Comparison of ENCODE assay signal across 8 cellular contexts in the genomic region with DNA sequence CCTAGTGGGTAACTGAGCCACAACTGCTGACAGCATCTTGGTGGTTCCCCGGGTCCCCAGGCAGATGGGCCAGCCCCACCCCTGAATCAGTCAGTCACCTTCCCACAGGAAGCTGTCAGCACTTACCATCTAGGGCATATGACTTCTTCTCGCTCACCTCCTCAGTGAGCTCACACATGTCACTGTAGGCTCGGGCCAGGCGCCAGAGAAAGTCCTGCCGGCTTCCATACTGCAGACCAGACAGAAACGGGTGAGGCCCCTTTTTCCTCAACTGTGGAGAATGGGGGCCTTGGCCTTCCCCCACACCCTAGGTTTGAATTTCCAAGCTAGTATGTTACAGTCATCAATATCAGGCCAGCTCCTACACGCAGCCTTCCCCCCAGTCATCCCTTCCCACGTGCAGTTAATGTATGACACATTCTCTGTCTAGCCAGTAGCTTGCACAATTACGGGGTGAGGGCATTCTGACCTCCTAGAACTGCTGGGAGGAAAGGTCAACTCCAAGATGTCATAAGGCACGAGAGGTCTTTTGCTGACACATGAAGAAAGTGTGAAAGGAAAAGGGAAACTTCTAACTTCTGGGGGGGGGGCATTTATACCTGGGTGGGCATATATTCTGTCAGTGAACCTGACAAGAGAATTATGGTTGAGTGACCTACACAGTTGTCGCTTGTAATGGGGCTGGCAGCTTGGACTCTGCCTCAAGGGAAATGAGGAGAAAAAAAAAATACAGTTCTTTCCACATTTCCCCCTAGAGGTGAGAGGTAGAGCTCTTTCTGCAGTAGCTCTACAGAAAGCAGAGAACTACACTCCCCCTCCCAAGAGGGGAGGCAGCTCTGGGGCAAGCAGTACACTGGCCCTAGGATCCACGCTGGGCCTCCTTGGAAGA. TPM values are rescaled to one million over a fixed set of nuclear protein-coding genes. Genes with fewer than 3 reads are reported as not detected.
A peak's percentile ranks its signal among the peaks of the same experiment; 100 is the strongest.
DNase-seq lines count a peak whose midpoint lies in the region; ATAC-seq and TF ChIP-seq lines count a peak whose summit lies in the region.

No MANE protein-coding gene starts in this region.

- 80% methylated on average over 12 of the region's 12 CpGs for WGBS in prostate gland

- H3K4me1 ChIP-seq in prostate gland (replicated peaks): no peaks in the 10 kb centered on the region

- H3K9me3 ChIP-seq in prostate gland: no peaks in the 10 kb centered on the region

- H3K27ac ChIP-seq in prostate gland: no peak overlapping the region

- ATAC-seq in left cardiac atrium (peak; percentile 41 to 86), HG02610 (IDR thresholded peaks at IDR 0.05; ENCODE audit: unreplicated experiment) (no peak)

- TF ChIP-seq CTCF in prostate gland (IDR thresholded peaks at IDR 0.05): no peak

- TF ChIP-seq POLR2A in prostate gland (IDR thresholded peaks at IDR 0.05): no peak

- H3K4me3 ChIP-seq in prostate gland: no peak overlapping the region

- H3K36me3 ChIP-seq in prostate gland: peaks cover 6 to 21% of the 10 kb centered on the region in 2 donors

- DNase-seq in stimulated activated naive CD4-positive, alpha-beta T cell treated with Interleukin-2 at 50 U/mL for 16 hours (lab: John Stamatoyannopoulos, UW): peak; percentile 70
- DNase-seq in stimulated activated naive CD4-positive, alpha-beta T cell (lab: John Stamatoyannopoulos, UW): no peak
- DNase-seq in activated CD8-positive, alpha-beta memory T cell treated with anti-CD3 and anti-CD28 coated beads, Interleukin-2, amount 50 U/mL, for 24 hours (ENCODE audit: extremely low read depth): peak; percentile 58
- peak; percentile 45 for DNase-seq in left cardiac atrium
- DNase-seq in stimulated activated CD8-positive, alpha-beta memory T cell treated with anti-CD3 and anti-CD28 coated beads, Interleukin-4, amount 100 ng/mL, for 48 hours: peak; percentile 79
- no peak for DNase-seq in prostate gland (ENCODE audit: low spot score)
- DNase-seq in HT-29 (ENCODE audit: low spot score): no peak

- H3K27me3 ChIP-seq in prostate gland (replicated peaks; ENCODE audit: insufficient read depth): no peaks in the 10 kb centered on the region

- intact Hi-C loops in left cardiac atrium (cut with DNase I): no loop called here
- intact Hi-C loops in prostate gland (cut with DNase I): no loop called here

RNA-seq across cellular contexts. Expression of a gene that starts 10.9 kb away (rescaled TPM):
- total RNA-seq in left cardiac atrium (10 to 100 TPM; 20.7 to 23.8 TPM), prostate gland (10 to 100 TPM; 28.2 to 31.9 TPM)
- total RNA-seq in HT-29 (2014; rRNA removed; shearing (Covaris generic)): 33.2 and 35.7 TPM in 2 replicates

RNA-seq across cellular contexts. Expression of a gene that starts 19.7 kb away (rescaled TPM):
- 10 to 100 TPM in 1 of 2 donors, 1 to 10 TPM in 1; 6.5 to 18.2 TPM for total RNA-seq in left cardiac atrium
- 10 to 100 TPM; 14.3 to 61.3 TPM for total RNA-seq in prostate gland
- total RNA-seq in HT-29 (2014; rRNA removed; shearing (Covaris generic)): 327 and 329 TPM in 2 replicates

RNA-seq across cellular contexts. Expression of a gene that starts 25.6 kb away (rescaled TPM):
- total RNA-seq in left cardiac atrium (under 1 TPM; 0.26 to 0.32 TPM), prostate gland (1 to 10 TPM in 1 of 2 donors, under 1 TPM in 1; 0.51 to 1.3 TPM)
- 8.4 and 12.0 TPM in 2 replicates for total RNA-seq in HT-29 (2014; rRNA removed; shearing (Covaris generic))

RNA-seq across cellular contexts. Expression of a gene that starts 49.2 kb away (rescaled TPM):
- 1 to 10 TPM in 1 of 2 donors, under 1 TPM in 1; 0.97 to 2.6 TPM for total RNA-seq in left cardiac atrium
- 1 to 10 TPM in 1 of 2 donors, under 1 TPM in 1; 0.82 to 5.1 TPM for total RNA-seq in prostate gland
- total RNA-seq in HT-29 (2014; rRNA removed; shearing (Covaris generic)): 15.7 and 16.1 TPM in 2 replicates

Comparison
In these comparisons a context has a peak if more than half of its experiments do, and no peak if none do; other contexts are left out.
1. DNase-seq: peak in stimulated activated naive CD4-positive, alpha-beta T cell treated with Interleukin-2 at 50 U/mL for 16 hours (single experiment), activated CD8-positive, alpha-beta memory T cell treated with anti-CD3 and anti-CD28 coated beads, Interleukin-2, amount 50 U/mL, for 24 hours (single experiment), left cardiac atrium (single experiment) and stimulated activated CD8-positive, alpha-beta memory T cell treated with anti-CD3 and anti-CD28 coated beads, Interleukin-4, amount 100 ng/mL, for 48 hours (single experiment); none in stimulated activated naive CD4-positive, alpha-beta T cell (0 of 6), prostate gland (single experiment) and HT-29 (single experiment).